Comparison of ENCODE assay signal across 27 cellular contexts in the genomic region with DNA sequence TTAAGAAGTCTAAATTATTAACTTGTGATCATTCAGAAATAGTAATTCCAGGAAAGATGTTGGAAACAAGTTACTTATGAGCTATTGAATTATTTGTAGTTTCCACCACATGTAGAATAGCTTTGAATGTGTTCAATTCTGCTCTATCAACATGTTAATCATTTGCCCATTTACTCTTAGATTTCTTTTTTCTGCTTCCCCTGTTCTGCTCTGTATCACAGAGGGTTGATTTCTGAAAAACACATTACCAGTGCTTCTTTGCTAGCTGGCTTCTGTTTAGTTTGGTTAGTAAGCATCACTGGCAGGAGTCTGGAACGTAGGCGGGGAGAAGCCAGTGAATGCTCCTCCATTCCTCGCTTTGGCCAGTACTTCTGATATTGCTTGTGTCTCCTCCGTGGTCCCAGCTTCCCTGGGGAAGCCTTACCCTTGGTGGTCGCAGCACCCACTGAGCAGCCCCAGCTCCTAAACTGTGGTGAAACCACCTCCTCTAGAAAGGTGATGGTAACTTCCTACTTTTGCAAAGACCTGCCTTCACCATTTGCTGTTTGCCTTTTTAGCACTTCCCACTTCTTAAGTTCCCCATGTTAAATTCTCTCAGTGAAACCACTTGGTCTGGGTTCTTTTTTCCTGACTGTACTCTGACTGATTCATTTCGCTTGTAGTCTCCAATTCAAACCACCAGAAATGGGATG. TPM values are rescaled to one million over a fixed set of nuclear protein-coding genes. Genes with fewer than 3 reads are reported as not detected.
DNase-seq lines count a peak whose midpoint lies in the region; ATAC-seq, FAIRE-seq and TF ChIP-seq lines count a peak whose summit lies in the region.
"Had no signal": no experiment of that assay in that cellular context is flagged by ENCODE, and none has a peak within 500 bp of the region (broad histone marks: within the 10 kb centered on the region; RNA-seq: fewer than 3 reads in every experiment).

No MANE protein-coding gene starts in this region.

- intact Hi-C loops in K562 (cut with micrococcal nuclease), result no loop called here

- DNase-seq in MV-4-11 (lab: John Stamatoyannopoulos, UW) (peak; percentile 53), K562 (ENCODE audit: extremely low read depth in 1 of 4, low spot score in 3 of 4) (no peak), AG20443 (ENCODE audit: low spot score) (no peak), NCI-H1436 (lab: John Stamatoyannopoulos, UW) (no peak), RCC 7860 (ENCODE audit: low spot score) (no peak)
- DNase-seq: activated CD4-positive, alpha-beta T cell treated with anti-CD3 and anti-CD28 coated beads for 48 hours; activated CD8-positive, alpha-beta memory T cell treated with anti-CD3 and anti-CD28 coated beads for 24 hours; CD8-positive, alpha-beta T cell; dorsolateral prefrontal cortex; esophagus squamous epithelium; foreskin keratinocyte; head of caudate nucleus; IMR-90; left ventricle myocardium inferior; NCI-H1417; NCI-H2029 treated with DMSO at 0.1 percent for 48 hours; NCI-H526; NK-92 treated with Interleukin-12 subunit alpha and Interleukin-12 subunit beta, amount 100 ng/mL, for 24 hours; right lobe of liver; stimulated activated CD4-positive, alpha-beta T cell treated with anti-CD3 and anti-CD28 coated beads, Interleukin-12 subunit alpha, Interleukin-12 subunit beta, amount 100 ng/mL, for 4 hours; stimulated activated CD4-positive, alpha-beta T cell treated with anti-CD3 and anti-CD28 coated beads, Interleukin-2, amount 100 ng/mL, for 48 hours; tibial artery had no signal

- WGBS in K562 (ENCODE audit: insufficient coverage, low coverage, missing lambda C conversion rate), result 54% methylated on average over 6 of the region's 6 CpGs

- no peaks in the 10 kb centered on the region for H3K9me3 ChIP-seq in K562 (replicated peaks; ENCODE audit: control insufficient read depth, insufficient read depth, low read depth, low read length)
- H3K9me3 ChIP-seq: breast epithelium, esophagus squamous epithelium, left ventricle myocardium inferior, right lobe of liver, tibial artery had no signal

- no peaks in the 10 kb centered on the region for H4K20me1 ChIP-seq in K562 (replicated peaks; ENCODE audit: control insufficient read depth, insufficient read depth, low read length)

- in situ Hi-C loops in K562 (cut with MboI), result no loop called here

- no peak overlapping the region for H3K4me2 ChIP-seq in K562 (ENCODE audit: insufficient read depth, low read length)

- H2AFZ ChIP-seq in K562 (ENCODE audit: low read depth, low read length), result peak overlapping the region; percentile 78

- no peak for FAIRE-seq in K562 (lab: Jason Lieb, UNC)
- FAIRE-seq in RCC 7860 (lab: Jason Lieb, UNC), result no peak
- FAIRE-seq: endometrium, islet of Langerhans had no signal

- ATAC-seq in GM19043 (IDR thresholded peaks at IDR 0.05; ENCODE audit: low read depth, unreplicated experiment), result peak; percentile 54
- no peak; the same call in 2 of the 3 replicates for ATAC-seq in K562
- no peak for ATAC-seq in GM18519 (IDR thresholded peaks at IDR 0.05; ENCODE audit: low FRiP score, unreplicated experiment)
- ATAC-seq: CD8-positive, alpha-beta T cell; foreskin keratinocyte; right lobe of liver had no signal

- no peaks in the 10 kb centered on the region for H3K36me3 ChIP-seq in K562 (ENCODE audit: control insufficient read depth, insufficient read depth, low read length)
- H3K36me3 ChIP-seq: breast epithelium, esophagus squamous epithelium, left ventricle myocardium inferior, right lobe of liver, tibial artery had no signal

- no peaks in the 10 kb centered on the region for H3K9me1 ChIP-seq in K562 (ENCODE audit: control insufficient read depth, insufficient read depth, low read length)

- no peak for TF ChIP-seq CTCF in K562 (IDR thresholded peaks at IDR 0.05 in 2 of 3, conservative IDR thresholded peaks at IDR 0.05 in 1 of 3; ENCODE audit: insufficient read depth in 2 of 3, low read depth in 1 of 3, low read length in 3 of 3)

- BruUV-seq in K562 (replicated peaks; lab: Mats Ljungman, UMichigan), result no TSS peak

- peaks cover 8 to 28% of the 10 kb centered on the region in 2 experiments; a peak in 4 of 5 replicates for H3K4me1 ChIP-seq in K562 (replicated peaks in 1 of 2; ENCODE audit: control insufficient read depth in 2 of 2, insufficient read depth in 2 of 2, low read length in 2 of 2)
- H3K4me1 ChIP-seq: breast epithelium, foreskin keratinocyte, left ventricle myocardium inferior, right lobe of liver, tibial artery had no signal

- POLR2A ChIA-PET in K562 (lab: Yijun Ruan, JAX), result interaction anchor here (0.7 to 0.8 kb wide), 2 partner anchors 15 to 20 kb away, joined by 3 to 4 read pairs; no protein-coding TSS in a partner anchor

- no peak overlapping the region for H3K27ac ChIP-seq in K562 (ENCODE audit: extremely low read depth, low read depth, low read length)
- H3K27ac ChIP-seq: breast epithelium, dorsolateral prefrontal cortex, esophagus squamous epithelium, foreskin keratinocyte, left ventricle myocardium inferior, right lobe of liver, tibial artery had no signal

- no peaks in the 10 kb centered on the region for H3K79me2 ChIP-seq in K562 (ENCODE audit: control insufficient read depth, insufficient read depth, low read length)

- no peak for TF ChIP-seq EP300 in K562 (IDR thresholded peaks at IDR 0.05; ENCODE audit: low read length)

- H3K27me3 ChIP-seq in K562 (ENCODE audit: control insufficient read depth in 2 of 2, insufficient read depth in 2 of 2, low read length in 2 of 2), result no peaks in the 10 kb centered on the region
- H3K27me3 ChIP-seq: breast epithelium, dorsolateral prefrontal cortex, esophagus squamous epithelium, right lobe of liver, tibial artery had no signal

- CTCF ChIA-PET in K562 (lab: Yijun Ruan, JAX; ENCODE audit: low intra/inter-chr PET ratio), result no interaction called here

- peak overlapping the region in 1 of 2 experiments; percentile 8; a peak in 1 of 4 replicates for H3K9ac ChIP-seq in K562 (ENCODE audit: insufficient read depth in 1 of 2, low read depth in 2 of 2, low read length in 2 of 2)

- TF ChIP-seq RAD21 in K562 (CRISPR knock-in tag; conservative IDR thresholded peaks at IDR 0.05 in 1 of 2, IDR thresholded peaks at IDR 0.05 in 1 of 2), result no peak

- no peak for TF ChIP-seq POLR2A in K562 (conservative IDR thresholded peaks at IDR 0.05)

- H3K4me3 ChIP-seq in K562, result no peak overlapping the region
- H3K4me3 ChIP-seq: breast epithelium, dorsolateral prefrontal cortex, esophagus squamous epithelium, left ventricle myocardium inferior, right lobe of liver, tibial artery had no signal

TF ChIP-seq in K562, 482 proteins besides CTCF, POLR2A, EP300 and RAD21 (continues in another document):
- TF ChIP-seq LCOR (CRISPR knock-in tag; IDR thresholded peaks at IDR 0.05), result no peak
- no peak for TF ChIP-seq ZC3H4 (CRISPR knock-in tag; IDR thresholded peaks at IDR 0.05; ENCODE audit: borderline replicate concordance)
- TF ChIP-seq, protein P1, sequence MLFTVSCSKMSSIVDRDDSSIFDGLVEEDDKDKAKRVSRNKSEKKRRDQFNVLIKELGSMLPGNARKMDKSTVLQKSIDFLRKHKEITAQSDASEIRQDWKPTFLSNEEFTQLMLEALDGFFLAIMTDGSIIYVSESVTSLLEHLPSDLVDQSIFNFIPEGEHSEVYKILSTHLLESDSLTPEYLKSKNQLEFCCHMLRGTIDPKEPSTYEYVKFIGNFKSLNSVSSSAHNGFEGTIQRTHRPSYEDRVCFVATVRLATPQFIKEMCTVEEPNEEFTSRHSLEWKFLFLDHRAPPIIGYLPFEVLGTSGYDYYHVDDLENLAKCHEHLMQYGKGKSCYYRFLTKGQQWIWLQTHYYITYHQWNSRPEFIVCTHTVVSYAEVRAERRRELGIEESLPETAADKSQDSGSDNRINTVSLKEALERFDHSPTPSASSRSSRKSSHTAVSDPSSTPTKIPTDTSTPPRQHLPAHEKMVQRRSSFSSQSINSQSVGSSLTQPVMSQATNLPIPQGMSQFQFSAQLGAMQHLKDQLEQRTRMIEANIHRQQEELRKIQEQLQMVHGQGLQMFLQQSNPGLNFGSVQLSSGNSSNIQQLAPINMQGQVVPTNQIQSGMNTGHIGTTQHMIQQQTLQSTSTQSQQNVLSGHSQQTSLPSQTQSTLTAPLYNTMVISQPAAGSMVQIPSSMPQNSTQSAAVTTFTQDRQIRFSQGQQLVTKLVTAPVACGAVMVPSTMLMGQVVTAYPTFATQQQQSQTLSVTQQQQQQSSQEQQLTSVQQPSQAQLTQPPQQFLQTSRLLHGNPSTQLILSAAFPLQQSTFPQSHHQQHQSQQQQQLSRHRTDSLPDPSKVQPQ (CRISPR knock-in tag; IDR thresholded peaks at IDR 0.05; ENCODE audit: borderline replicate concordance), result no peak
- peak; percentile 51; the same call in 1 of the 2 replicates for TF ChIP-seq SPI1 (IDR thresholded peaks at IDR 0.05; ENCODE audit: borderline replicate concordance, low read depth, low read length)
- no peak for TF ChIP-seq POLR2B (IDR thresholded peaks at IDR 0.05; ENCODE audit: low read depth, partially characterized antibody)
- TF ChIP-seq ZBED1 (IDR thresholded peaks at IDR 0.05), result no peak

RNA-seq across cellular contexts. Expression of gene GALNT7, which starts 40.3 kb away (rescaled TPM):
- 42.3 and 108 TPM in 2 replicates for total RNA-seq in K562 (2011; cell fraction: chromatin; rRNA removed; ENCODE audit: low replicate concordance)
- 23.0 and 36.6 TPM in 2 replicates for total RNA-seq in K562 (2011; cell fraction: nucleolus; rRNA removed)
- total RNA-seq in K562 (2011; cell fraction: nucleoplasm; rRNA removed), result 55.6 and 77.9 TPM in 2 replicates
- total RNA-seq in K562 (2014; rRNA removed), result 17.7 and 19.4 TPM in 2 replicates
- total RNA-seq in K562 (2014; rRNA removed; fragmentation: Illumina TruSeq; extraction: Trizol), result 33.4 and 38.6 TPM in 2 replicates
- 31.8 and 38.7 TPM in 2 replicates for total RNA-seq in K562 (2015; rRNA removed; fragmentation: Illumina TruSeq; extraction: Trizol)
- 31.1 and 33.2 TPM in 2 replicates for total RNA-seq in K562 (2021)
- polyA plus RNA-seq in K562 (2011; rRNA removed), result 21.3 and 33.2 TPM in 2 replicates
- polyA plus RNA-seq in K562 (2011; cell fraction: cytosol; rRNA removed), result 4.3 and 9.6 TPM in 2 replicates
- 29.3 and 34.4 TPM in 2 replicates for polyA plus RNA-seq in K562 (2011; cell fraction: nucleus; rRNA removed)
- 21.2 and 27.6 TPM in 2 replicates for polyA plus RNA-seq in K562 (2012)
- 27.3 and 32.8 TPM in 2 replicates for polyA plus RNA-seq in K562 (2014; fragmentation: Illumina TruSeq; extraction: Trizol)
- polyA plus RNA-seq in K562 (2014; fragmentation: Nextera tagmentation; extraction: Ambion mirVana), result 10 to 100 TPM; 16.7 to 26.1 TPM
- polyA plus RNA-seq in K562 (2014; rRNA removed), result 21.1 and 21.6 TPM in 2 replicates
- polyA minus RNA-seq in K562 (2011; rRNA and poly(A)+ RNA removed), result 50.8 and 57.2 TPM in 2 replicates
- polyA minus RNA-seq in K562 (2011; cell fraction: cytosol; rRNA and poly(A)+ RNA removed), result 15.0 and 22.5 TPM in 2 replicates
- polyA minus RNA-seq in K562 (2011; cell fraction: nucleus; rRNA and poly(A)+ RNA removed), result 31.9 and 40.0 TPM in 2 replicates
